In genomic region chr3:30321065-30321464, GRCh38 we compare ENCODE assay signal across 8 cellular contexts.
"Had no signal": no experiment of that assay in that cellular context is flagged by ENCODE, and none has a peak within 500 bp of the region (broad histone marks: within the 10 kb centered on the region; RNA-seq: fewer than 3 reads in every experiment).

No MANE protein-coding gene starts in this region.

- H3K4me3 Mint-ChIP-seq: HFFc6 had no signal

- H3K9ac ChIP-seq: GM23248 had no signal

- DNase-seq: GM23248, GOT3, H7, HFFc6, IMR-90 had no signal

- H3K27ac ChIP-seq: GM23248 had no signal

- H3K27ac Mint-ChIP-seq: HFFc6 had no signal

- FAIRE-seq: HTR-8/SVneo had no signal

- ATAC-seq: HCT116 had no signal

- H3K4me3 ChIP-seq: GM23248, HAP-1 had no signal

- H3K36me3 ChIP-seq: HAP-1 had no signal

- H2AFZ ChIP-seq: GM23248 had no signal

- H3K4me1 ChIP-seq: HAP-1 had no signal

- H3K9me3 ChIP-seq: HAP-1 had no signal
